9 cellular contexts compared by ENCODE assay signal in the genomic region with DNA sequence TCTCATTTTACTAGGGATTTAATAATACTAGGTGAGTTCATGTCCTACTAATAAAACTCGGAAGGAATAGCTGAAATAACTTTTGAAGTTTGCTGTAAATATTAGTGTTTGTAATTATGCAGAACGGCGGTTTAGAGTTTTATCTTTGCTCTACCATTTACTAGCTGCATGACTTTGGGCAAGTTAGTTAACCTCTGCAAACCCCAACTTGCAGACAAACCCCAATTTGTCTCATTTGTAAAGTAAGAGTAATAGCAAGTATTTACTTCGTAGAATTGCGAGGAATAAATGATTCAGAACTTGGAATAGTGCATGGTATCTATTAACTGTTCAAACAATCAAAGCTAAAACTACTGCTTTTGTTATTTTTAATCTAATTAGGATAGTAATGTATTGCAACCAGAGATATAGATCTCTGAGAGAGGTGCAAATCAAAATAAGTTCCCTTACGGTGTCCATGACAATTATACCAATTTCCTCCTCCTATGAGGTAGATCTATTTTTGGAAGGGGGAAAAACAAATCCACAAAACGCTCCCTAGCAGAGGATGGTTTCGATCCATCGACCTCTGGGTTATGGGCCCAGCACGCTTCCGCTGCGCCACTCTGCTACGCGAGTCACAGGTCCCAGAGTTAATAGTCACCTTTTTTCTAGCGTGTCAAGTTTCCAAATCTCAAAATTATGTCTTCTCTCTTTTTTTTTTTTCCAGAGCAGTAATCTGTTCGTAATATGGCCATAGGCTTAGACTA. TPM values are rescaled to one million over a fixed set of nuclear protein-coding genes. Genes with fewer than 3 reads are reported as not detected.
DNase-seq lines count a peak whose midpoint lies in the region; ATAC-seq and TF ChIP-seq lines count a peak whose summit lies in the region.
"Had no signal": no experiment of that assay in that cellular context is flagged by ENCODE, and none has a peak within 500 bp of the region (broad histone marks: within the 10 kb centered on the region; RNA-seq: fewer than 3 reads in every experiment).

No MANE protein-coding gene starts in this region.

- H3K36me3 ChIP-seq in MG63 (no peaks in the 10 kb centered on the region), brain microvascular endothelial cell (replicated peaks) (no peaks in the 10 kb centered on the region), vagina (no peaks in the 10 kb centered on the region)
- H3K36me3 ChIP-seq: right lobe of liver had no signal

- TF ChIP-seq POLR2A in vagina (IDR thresholded peaks at IDR 0.05) = no peak

- peaks cover 27 to 67% (median 62%) of the 10 kb centered on the region in 3 donors for H3K27me3 Mint-ChIP-seq in naive B cell

- H3K9me3 Mint-ChIP-seq in naive B cell = peaks cover 0 to 42% (median 28%) of the 10 kb centered on the region in 7 donors

- H3K27ac ChIP-seq in brain microvascular endothelial cell (no peak overlapping the region), vagina (no peak overlapping the region)
- H3K27ac ChIP-seq: right lobe of liver had no signal

- H3K4me1 ChIP-seq in vagina = peaks cover 11% of the 10 kb centered on the region

- peak overlapping the region in 4 of 6 donors; percentile 69 to 94 (median 84) for H3K27ac Mint-ChIP-seq in naive B cell

- intact Hi-C loops in vagina (cut with DNase I) = no loop called here

- H3K4me3 Mint-ChIP-seq in naive B cell = peak overlapping the region in 6 of 8 donors; percentile 32 to 79 (median 61)

- H3K9me3 ChIP-seq in MG63 (no peaks in the 10 kb centered on the region), vagina (no peaks in the 10 kb centered on the region)
- H3K9me3 ChIP-seq: right lobe of liver had no signal

- in situ Hi-C loops in brain microvascular endothelial cell (cut with HindIII; ENCODE audit: low pct_ligation_motif_present, low sequenced_read_pairs) = no loop called here

- peak overlapping the region; percentile 61 for H3K4me3 ChIP-seq in MG63
- peak overlapping the region; percentile 51 for H3K4me3 ChIP-seq in brain microvascular endothelial cell (ENCODE audit: low read depth, low read length)
- H3K4me3 ChIP-seq in vagina = no peak overlapping the region
- H3K4me3 ChIP-seq: right lobe of liver had no signal

- H3K4me1 Mint-ChIP-seq in naive B cell = peaks cover 16 to 39% (median 25%) of the 10 kb centered on the region in 3 donors

- DNase-seq in ELF-1 (ENCODE audit: low read depth, low spot score) (peak; percentile 82), MG63 (peak; percentile 46), T-helper 1 cell (peak in 3 of 5 donors; percentile 31 to 63 (median 53)), brain microvascular endothelial cell (peak; percentile 53), naive B cell (no peak), vagina (ENCODE audit: extremely low spot score in 2 of 2) (no peak)
- DNase-seq: right lobe of liver had no signal

- ATAC-seq in naive B cell (ENCODE audit: low read depth in 2 of 2) = no peak
- no peak for ATAC-seq in HG03175 (IDR thresholded peaks at IDR 0.05; ENCODE audit: unreplicated experiment)
- ATAC-seq in HG02973 (IDR thresholded peaks at IDR 0.05; ENCODE audit: unreplicated experiment) = no peak

- no peaks in the 10 kb centered on the region for H3K36me3 Mint-ChIP-seq in naive B cell

- TF ChIP-seq CTCF in brain microvascular endothelial cell (IDR thresholded peaks at IDR 0.05; ENCODE audit: low read depth, low read length, missing control alignments) = no peak
- TF ChIP-seq CTCF in vagina (IDR thresholded peaks at IDR 0.05) = no peak

- H3K27me3 ChIP-seq in MG63 = no peaks in the 10 kb centered on the region
- H3K27me3 ChIP-seq in brain microvascular endothelial cell (replicated peaks) = no peaks in the 10 kb centered on the region
- peaks cover 8% of the 10 kb centered on the region for H3K27me3 ChIP-seq in vagina

RNA-seq across cellular contexts. Expression of gene BTN3A2, which starts 35.1 kb away (rescaled TPM):
- 0.99 and 2.1 TPM in 2 replicates for total RNA-seq in MG63 (2014; rRNA removed; shearing (Covaris generic); ENCODE audit: low replicate concordance)
- 100 to 1,000 TPM in 1 of 6 donors, 10 to 100 TPM in 5; 26.7 to 112 (median 51.7) TPM for polyA plus RNA-seq in naive B cell (ENCODE audit: low read depth in 6 of 6)
- 18.2 TPM for total RNA-seq in vagina

RNA-seq across cellular contexts. Expression of gene BTN2A2, which starts 53.0 kb away (rescaled TPM):
- total RNA-seq in MG63 (2014; rRNA removed; shearing (Covaris generic); ENCODE audit: low replicate concordance) = 3.2 and 3.8 TPM in 2 replicates
- 10 to 100 TPM; 37.9 to 63.8 (median 45.1) TPM for polyA plus RNA-seq in naive B cell (ENCODE audit: low read depth in 6 of 6)
- total RNA-seq in vagina = 6.1 TPM

Comparison
In these comparisons a context has a peak if more than half of its experiments do, and no peak if none do; other contexts are left out.
1. DNase-seq: peak in ELF-1 (single experiment), MG63 (single experiment), T-helper 1 cell (3 of 5) and brain microvascular endothelial cell (single experiment); none in naive B cell (single experiment) and vagina (0 of 2).
2. H3K4me3 ChIP-seq: peak in MG63 (single experiment) and brain microvascular endothelial cell (single experiment); none in vagina (0 of 2).